In the genomic region with DNA sequence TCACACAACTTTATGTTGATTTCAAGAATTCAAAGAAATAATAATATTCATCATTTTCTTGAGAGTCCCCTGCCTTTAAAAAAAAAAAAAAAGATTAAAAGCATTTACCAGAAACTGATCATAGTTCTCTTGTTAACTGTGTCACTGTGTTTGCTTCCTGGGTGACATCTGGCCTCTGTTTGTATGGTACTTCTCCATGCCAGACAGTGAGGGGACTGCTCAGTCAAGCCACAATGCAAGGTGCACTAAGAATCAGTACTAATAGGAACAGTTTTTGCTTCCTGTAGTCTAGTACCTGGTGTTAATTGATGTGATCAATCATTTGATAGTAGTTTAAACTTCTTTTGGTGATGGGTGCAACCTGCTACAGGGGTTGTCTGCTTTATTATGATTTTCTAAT, we compare ENCODE assay signal across 21 cellular contexts.
DNase-seq lines count a peak whose midpoint lies in the region; ATAC-seq and TF ChIP-seq lines count a peak whose summit lies in the region.
"Had no signal": no experiment of that assay in that cellular context is flagged by ENCODE, and none has a peak within 500 bp of the region (broad histone marks: within the 10 kb centered on the region; RNA-seq: fewer than 3 reads in every experiment).

No MANE protein-coding gene starts in this region.

- no peaks in the 10 kb centered on the region for H3K9me3 Mint-ChIP-seq in activated T-cell treated with anti-CD3 and anti-CD28 coated beads, Interleukin-2, amount 50 U/mL, for 4 hours

- peaks cover 4% of the 10 kb centered on the region for H3K27me3 Mint-ChIP-seq in activated T-cell treated with anti-CD3 and anti-CD28 coated beads, Interleukin-2, amount 50 U/mL, for 4 hours (ENCODE audit: low read depth)

- H3K27ac ChIP-seq in body of pancreas (no peak overlapping the region), substantia nigra (ENCODE audit: low read depth, low read length, poor library complexity, severe bottlenecking) (peak overlapping the region; percentile 42)
- H3K27ac ChIP-seq: SK-N-MC had no signal

- H3K36me3 Mint-ChIP-seq in activated T-cell treated with anti-CD3 and anti-CD28 coated beads, Interleukin-2, amount 50 U/mL, for 4 hours (ENCODE audit: insufficient read depth): no peaks in the 10 kb centered on the region

- H3K9me3 ChIP-seq in body of pancreas: no peaks in the 10 kb centered on the region
- no peaks in the 10 kb centered on the region for H3K9me3 ChIP-seq in MG63
- H3K9me3 ChIP-seq: BE2C had no signal

- intact Hi-C loops in body of pancreas (cut with DNase I): no loop called here

- H3K4me3 Mint-ChIP-seq in activated T-cell treated with anti-CD3 and anti-CD28 coated beads, Interleukin-2, amount 50 U/mL, for 4 hours: no peak overlapping the region

- TF ChIP-seq CTCF in body of pancreas (IDR thresholded peaks at IDR 0.05): no peak

- H3K27me3 ChIP-seq in body of pancreas: no peaks in the 10 kb centered on the region
- no peaks in the 10 kb centered on the region for H3K27me3 ChIP-seq in MG63
- H3K27me3 ChIP-seq: BE2C had no signal

- H3K4me3 ChIP-seq in body of pancreas (no peak overlapping the region), MG63 (no peak overlapping the region)
- H3K4me3 ChIP-seq: SK-N-MC had no signal

- H3K36me3 ChIP-seq in body of pancreas (replicated peaks in 1 of 2; ENCODE audit: insufficient read depth in 1 of 2, low read depth in 2 of 2): no peaks in the 10 kb centered on the region
- H3K36me3 ChIP-seq in MG63: no peaks in the 10 kb centered on the region

- TF ChIP-seq POLR2A in body of pancreas (IDR thresholded peaks at IDR 0.05): no peak

- H3K4me1 ChIP-seq in body of pancreas: peaks cover 29% of the 10 kb centered on the region
- H3K4me1 ChIP-seq: BE2C had no signal

- DNase-seq in NCI-H510A treated with DMSO at 0.1 percent for 48 hours (lab: John Stamatoyannopoulos, UW): peak; percentile 3
- DNase-seq in NCI-H510A (lab: John Stamatoyannopoulos, UW): no peak
- DNase-seq in NCI-H2029 (lab: John Stamatoyannopoulos, UW): peak; percentile 38
- peak in 2 of 4 donors; percentile 9 to 25 for DNase-seq in body of pancreas
- no peak for DNase-seq in substantia nigra (lab: John Stamatoyannopoulos, UW)
- no peak for DNase-seq in activated T-cell treated with anti-CD3 and anti-CD28 coated beads, Interleukin-2, amount 50 U/mL, for 4 hours
- no peak for DNase-seq in MG63
- no peak for DNase-seq in stimulated activated naive CD8-positive, alpha-beta T cell treated with anti-CD3 and anti-CD28 coated beads, Interleukin-15, Interleukin-2, amounts not matched to agents 100 U/mL and 50 U/mL, for 24 hours
- DNase-seq: 8988T, ACHN, Calu3, Kasumi-1, MV-4-11, NCI-H146, NCI-H2081 treated with DMSO at 0.1 percent for 48 hours, NCI-H69, SIG-M5, SW 1271 had no signal

- no peaks in the 10 kb centered on the region for H3K4me1 Mint-ChIP-seq in activated T-cell treated with anti-CD3 and anti-CD28 coated beads, Interleukin-2, amount 50 U/mL, for 4 hours (ENCODE audit: low read depth)

- ATAC-seq in body of pancreas: peak; percentile 33
- no peak for ATAC-seq in activated T-cell treated with anti-CD3 and anti-CD28 coated beads, Interleukin-2, amount 50 U/mL, for 4 hours
- no peak for ATAC-seq in stimulated activated naive CD8-positive, alpha-beta T cell treated with anti-CD3 and anti-CD28 coated beads, Interleukin-15, Interleukin-2, amounts not matched to agents 100 U/mL and 50 U/mL, for 24 hours
- ATAC-seq: HCT116 had no signal

Comparison
In these comparisons a context has a peak if more than half of its experiments do, and no peak if none do; other contexts are left out.
1. DNase-seq: peak in NCI-H510A treated with DMSO at 0.1 percent for 48 hours (single experiment) and NCI-H2029 (single experiment); none in NCI-H510A (single experiment), substantia nigra (0 of 49), activated T-cell treated with anti-CD3 and anti-CD28 coated beads, Interleukin-2, amount 50 U/mL, for 4 hours (single experiment), MG63 (single experiment) and stimulated activated naive CD8-positive, alpha-beta T cell treated with anti-CD3 and anti-CD28 coated beads, Interleukin-15, Interleukin-2, amounts not matched to agents 100 U/mL and 50 U/mL, for 24 hours (single experiment).